Comparison of ENCODE assay signal across 1 cellular context in the genomic region with DNA sequence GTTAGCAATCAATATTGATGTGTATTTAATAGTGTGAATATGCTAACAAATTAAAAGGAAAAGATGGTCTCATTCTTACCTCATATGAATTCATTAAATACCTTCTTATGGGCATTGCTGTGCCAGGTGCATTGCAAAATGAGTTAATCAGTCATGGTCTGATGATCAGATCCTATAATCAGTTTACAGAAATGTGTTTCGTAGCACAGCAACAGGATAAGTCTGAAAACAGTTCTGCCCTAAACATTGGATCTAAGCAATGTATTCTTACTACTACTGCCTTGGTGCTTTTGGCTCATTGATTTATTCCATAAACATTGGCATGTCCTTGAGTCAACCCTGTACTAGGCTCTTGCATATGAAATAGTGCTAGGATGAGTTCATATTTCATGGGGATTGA.
TF ChIP-seq lines count a peak whose summit lies in the region.

No MANE protein-coding gene starts in this region.

TF ChIP-seq in GM23338, 12 proteins besides CTCF, POLR2A, EP300 and RAD21 (continued from another document):
- TF ChIP-seq, protein P1, sequence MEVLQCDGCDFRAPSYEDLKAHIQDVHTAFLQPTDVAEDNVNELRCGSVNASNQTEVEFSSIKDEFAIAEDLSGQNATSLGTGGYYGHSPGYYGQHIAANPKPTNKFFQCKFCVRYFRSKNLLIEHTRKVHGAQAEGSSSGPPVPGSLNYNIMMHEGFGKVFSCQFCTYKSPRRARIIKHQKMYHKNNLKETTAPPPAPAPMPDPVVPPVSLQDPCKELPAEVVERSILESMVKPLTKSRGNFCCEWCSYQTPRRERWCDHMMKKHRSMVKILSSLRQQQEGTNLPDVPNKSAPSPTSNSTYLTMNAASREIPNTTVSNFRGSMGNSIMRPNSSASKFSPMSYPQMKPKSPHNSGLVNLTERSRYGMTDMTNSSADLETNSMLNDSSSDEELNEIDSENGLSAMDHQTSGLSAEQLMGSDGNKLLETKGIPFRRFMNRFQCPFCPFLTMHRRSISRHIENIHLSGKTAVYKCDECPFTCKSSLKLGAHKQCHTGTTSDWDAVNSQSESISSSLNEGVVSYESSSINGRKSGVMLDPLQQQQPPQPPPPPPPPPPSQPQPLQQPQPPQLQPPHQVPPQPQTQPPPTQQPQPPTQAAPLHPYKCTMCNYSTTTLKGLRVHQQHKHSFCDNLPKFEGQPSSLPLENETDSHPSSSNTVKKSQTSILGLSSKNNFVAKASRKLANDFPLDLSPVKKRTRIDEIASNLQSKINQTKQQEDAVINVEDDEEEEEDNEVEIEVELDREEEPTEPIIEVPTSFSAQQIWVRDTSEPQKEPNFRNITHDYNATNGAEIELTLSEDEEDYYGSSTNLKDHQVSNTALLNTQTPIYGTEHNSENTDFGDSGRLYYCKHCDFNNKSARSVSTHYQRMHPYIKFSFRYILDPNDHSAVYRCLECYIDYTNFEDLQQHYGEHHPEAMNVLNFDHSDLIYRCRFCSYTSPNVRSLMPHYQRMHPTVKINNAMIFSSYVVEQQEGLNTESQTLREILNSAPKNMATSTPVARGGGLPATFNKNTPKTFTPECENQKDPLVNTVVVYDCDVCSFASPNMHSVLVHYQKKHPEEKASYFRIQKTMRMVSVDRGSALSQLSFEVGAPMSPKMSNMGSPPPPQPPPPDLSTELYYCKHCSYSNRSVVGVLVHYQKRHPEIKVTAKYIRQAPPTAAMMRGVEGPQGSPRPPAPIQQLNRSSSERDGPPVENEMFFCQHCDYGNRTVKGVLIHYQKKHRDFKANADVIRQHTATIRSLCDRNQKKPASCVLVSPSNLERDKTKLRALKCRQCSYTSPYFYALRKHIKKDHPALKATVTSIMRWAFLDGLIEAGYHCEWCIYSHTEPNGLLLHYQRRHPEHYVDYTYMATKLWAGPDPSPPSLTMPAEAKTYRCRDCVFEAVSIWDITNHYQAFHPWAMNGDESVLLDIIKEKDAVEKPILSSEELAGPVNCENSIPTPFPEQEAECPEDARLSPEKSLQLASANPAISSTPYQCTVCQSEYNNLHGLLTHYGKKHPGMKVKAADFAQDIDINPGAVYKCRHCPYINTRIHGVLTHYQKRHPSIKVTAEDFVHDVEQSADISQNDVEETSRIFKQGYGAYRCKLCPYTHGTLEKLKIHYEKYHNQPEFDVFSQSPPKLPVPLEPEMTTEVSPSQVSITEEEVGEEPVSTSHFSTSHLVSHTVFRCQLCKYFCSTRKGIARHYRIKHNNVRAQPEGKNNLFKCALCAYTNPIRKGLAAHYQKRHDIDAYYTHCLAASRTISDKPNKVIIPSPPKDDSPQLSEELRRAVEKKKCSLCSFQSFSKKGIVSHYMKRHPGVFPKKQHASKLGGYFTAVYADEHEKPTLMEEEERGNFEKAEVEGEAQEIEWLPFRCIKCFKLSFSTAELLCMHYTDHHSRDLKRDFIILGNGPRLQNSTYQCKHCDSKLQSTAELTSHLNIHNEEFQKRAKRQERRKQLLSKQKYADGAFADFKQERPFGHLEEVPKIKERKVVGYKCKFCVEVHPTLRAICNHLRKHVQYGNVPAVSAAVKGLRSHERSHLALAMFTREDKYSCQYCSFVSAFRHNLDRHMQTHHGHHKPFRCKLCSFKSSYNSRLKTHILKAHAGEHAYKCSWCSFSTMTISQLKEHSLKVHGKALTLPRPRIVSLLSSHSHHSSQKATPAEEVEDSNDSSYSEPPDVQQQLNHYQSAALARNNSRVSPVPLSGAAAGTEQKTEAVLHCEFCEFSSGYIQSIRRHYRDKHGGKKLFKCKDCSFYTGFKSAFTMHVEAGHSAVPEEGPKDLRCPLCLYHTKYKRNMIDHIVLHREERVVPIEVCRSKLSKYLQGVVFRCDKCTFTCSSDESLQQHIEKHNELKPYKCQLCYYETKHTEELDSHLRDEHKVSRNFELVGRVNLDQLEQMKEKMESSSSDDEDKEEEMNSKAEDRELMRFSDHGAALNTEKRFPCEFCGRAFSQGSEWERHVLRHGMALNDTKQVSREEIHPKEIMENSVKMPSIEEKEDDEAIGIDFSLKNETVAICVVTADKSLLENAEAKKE (CRISPR knock-in tag; IDR thresholded peaks at IDR 0.05) = no peak
- TF ChIP-seq, protein P2, sequence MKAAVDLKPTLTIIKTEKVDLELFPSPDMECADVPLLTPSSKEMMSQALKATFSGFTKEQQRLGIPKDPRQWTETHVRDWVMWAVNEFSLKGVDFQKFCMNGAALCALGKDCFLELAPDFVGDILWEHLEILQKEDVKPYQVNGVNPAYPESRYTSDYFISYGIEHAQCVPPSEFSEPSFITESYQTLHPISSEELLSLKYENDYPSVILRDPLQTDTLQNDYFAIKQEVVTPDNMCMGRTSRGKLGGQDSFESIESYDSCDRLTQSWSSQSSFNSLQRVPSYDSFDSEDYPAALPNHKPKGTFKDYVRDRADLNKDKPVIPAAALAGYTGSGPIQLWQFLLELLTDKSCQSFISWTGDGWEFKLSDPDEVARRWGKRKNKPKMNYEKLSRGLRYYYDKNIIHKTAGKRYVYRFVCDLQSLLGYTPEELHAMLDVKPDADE (IDR thresholded peaks at IDR 0.05) = no peak
- TF ChIP-seq NANOG (IDR thresholded peaks at IDR 0.05; ENCODE audit: borderline replicate concordance) = no peak
- no peak for TF ChIP-seq STAT1 (IDR thresholded peaks at IDR 0.05; ENCODE audit: unreplicated experiment)
- TF ChIP-seq POLR2AphosphoS5 (IDR thresholded peaks at IDR 0.05; ENCODE audit: low read depth) = no peak
TF ChIP-seq in GM23338: peak in this region for 0.
